ENCODE assay signal across 1 cellular context in genomic region chr1:41320860-41321259, GRCh38.
TF ChIP-seq lines count a peak whose summit lies in the region.

No MANE protein-coding gene starts in this region.

TF ChIP-seq in H1, 55 proteins besides CTCF, POLR2A, EP300 and RAD21 (continued from another document):
- TF ChIP-seq ATF2 (IDR thresholded peaks at IDR 0.05; ENCODE audit: low read length) (no peak), SAP30 (IDR thresholded peaks at IDR 0.05; ENCODE audit: insufficient read depth, insufficient replicate concordance, low read length) (no peak), PHF8 (conservative IDR thresholded peaks at IDR 0.05; ENCODE audit: low read depth, low read length) (no peak), SRF (IDR thresholded peaks at IDR 0.05; ENCODE audit: low read depth, low read length) (no peak), BACH1 (IDR thresholded peaks at IDR 0.05; ENCODE audit: low read length) (no peak), BCL11A (IDR thresholded peaks at IDR 0.05; ENCODE audit: low read depth in 2 of 2, low read length in 2 of 2) (no peak), GABPA (IDR thresholded peaks at IDR 0.05; ENCODE audit: borderline replicate concordance, insufficient read depth, low read length) (no peak), CREB1 (IDR thresholded peaks at IDR 0.05) (no peak), NRF1 (IDR thresholded peaks at IDR 0.05; ENCODE audit: low read depth, low read length) (no peak), RNF2 (IDR thresholded peaks at IDR 0.05; ENCODE audit: borderline replicate concordance, low read depth, low read length, missing control alignments, poor library complexity, severe bottlenecking) (no peak), CHD1 (IDR thresholded peaks at IDR 0.05; ENCODE audit: low read depth, low read length) (no peak), RBBP5 (IDR thresholded peaks at IDR 0.05; ENCODE audit: borderline replicate concordance, low read depth, low read length) (no peak), RFX5 (IDR thresholded peaks at IDR 0.05; ENCODE audit: borderline replicate concordance, low read depth, low read length) (no peak), RXRA (IDR thresholded peaks at IDR 0.05; ENCODE audit: insufficient read depth, low read depth, low read length) (no peak), KDM1A (IDR thresholded peaks at IDR 0.05; ENCODE audit: borderline replicate concordance, low read length) (no peak), ASH2L (IDR thresholded peaks at IDR 0.05; ENCODE audit: low read length) (no peak), CBX8 (IDR thresholded peaks at IDR 0.05; ENCODE audit: borderline replicate concordance, low read depth, low read length) (no peak)
TF ChIP-seq in H1: peak in this region for 0.
